1 cellular context compared by ENCODE assay signal in genomic region chr1:156623946-156624813, GRCh38.
TF ChIP-seq lines count a peak whose summit lies in the region.

No MANE protein-coding gene starts in this region.

TF ChIP-seq in K562, 482 proteins besides CTCF, POLR2A, EP300 and RAD21 (continued from another document and continues in another):
- 0 out of 2 replicates have a peak, but pooled peaks have one; percentile 17 for TF ChIP-seq FOXP4 (CRISPR knock-in tag; IDR thresholded peaks at IDR 0.05; ENCODE audit: borderline replicate concordance)
- TF ChIP-seq SMARCC2 (IDR thresholded peaks at IDR 0.05; ENCODE audit: low read depth): no peak
- no peak for TF ChIP-seq MAFF (IDR thresholded peaks at IDR 0.05; ENCODE audit: low read length)
- no peak for TF ChIP-seq ZNF280B (CRISPR knock-in tag; IDR thresholded peaks at IDR 0.05)
- no peak for TF ChIP-seq CHD7 (IDR thresholded peaks at IDR 0.05; ENCODE audit: low read depth, low read length)
- no peak for TF ChIP-seq SRSF7 (optimal IDR thresholded peaks at IDR 0.05; ENCODE audit: low read depth, low read length)
- TF ChIP-seq L3MBTL2 (IDR thresholded peaks at IDR 0.05): peak; percentile 96
- peak; percentile 45 for TF ChIP-seq BCOR (IDR thresholded peaks at IDR 0.05)
- TF ChIP-seq ZNF507 (tag; conservative IDR thresholded peaks at IDR 0.05): no peak
- no peak for TF ChIP-seq ZFP30 (CRISPR knock-in tag; IDR thresholded peaks at IDR 0.05; ENCODE audit: borderline replicate concordance)
- no peak for TF ChIP-seq CSDE1 (IDR thresholded peaks at IDR 0.05)
- TF ChIP-seq ZNF717 (CRISPR knock-in tag; IDR thresholded peaks at IDR 0.05): no peak
- TF ChIP-seq ZNF644 (tag; IDR thresholded peaks at IDR 0.05; ENCODE audit: low read depth): no peak
- no peak for TF ChIP-seq PHF21A (IDR thresholded peaks at IDR 0.05; ENCODE audit: borderline replicate concordance, low read depth)
- TF ChIP-seq FOXO4 (CRISPR knock-in tag; IDR thresholded peaks at IDR 0.05): no peak
- TF ChIP-seq REST (CRISPR knock-in tag; IDR thresholded peaks at IDR 0.05; ENCODE audit: low read depth): 0 out of 2 replicates have a peak, but pooled peaks have one; percentile 29
- TF ChIP-seq ZNF165 (CRISPR knock-in tag; IDR thresholded peaks at IDR 0.05; ENCODE audit: borderline replicate concordance): no peak
- TF ChIP-seq ZNF184 (CRISPR knock-in tag; IDR thresholded peaks at IDR 0.05): no peak
- TF ChIP-seq ZNF224 (CRISPR knock-in tag; IDR thresholded peaks at IDR 0.05): 0 out of 2 replicates have a peak, but pooled peaks have one; percentile 49
- TF ChIP-seq ZNF395 (CRISPR knock-in tag; IDR thresholded peaks at IDR 0.05): no peak
- no peak for TF ChIP-seq SMARCE1 (IDR thresholded peaks at IDR 0.05)
- no peak for TF ChIP-seq SFPQ (IDR thresholded peaks at IDR 0.05; ENCODE audit: low read depth, low read length)
- no peak for TF ChIP-seq ARHGAP35 (IDR thresholded peaks at IDR 0.05; ENCODE audit: partially characterized antibody)
- TF ChIP-seq ZNF586 (CRISPR knock-in tag; conservative IDR thresholded peaks at IDR 0.05): no peak
- no peak for TF ChIP-seq RBM17 (IDR thresholded peaks at IDR 0.05; ENCODE audit: borderline replicate concordance, low read depth, low read length)
- no peak for TF ChIP-seq E2F5 (CRISPR knock-in tag; IDR thresholded peaks at IDR 0.05)
- no peak for TF ChIP-seq OTX1 (CRISPR knock-in tag; IDR thresholded peaks at IDR 0.05)
- peak in 1 of 2 experiments; percentile 44; a peak in 1 of 4 replicates for TF ChIP-seq SRF (CRISPR knock-in tag; IDR thresholded peaks at IDR 0.05)
